In the genomic region with DNA sequence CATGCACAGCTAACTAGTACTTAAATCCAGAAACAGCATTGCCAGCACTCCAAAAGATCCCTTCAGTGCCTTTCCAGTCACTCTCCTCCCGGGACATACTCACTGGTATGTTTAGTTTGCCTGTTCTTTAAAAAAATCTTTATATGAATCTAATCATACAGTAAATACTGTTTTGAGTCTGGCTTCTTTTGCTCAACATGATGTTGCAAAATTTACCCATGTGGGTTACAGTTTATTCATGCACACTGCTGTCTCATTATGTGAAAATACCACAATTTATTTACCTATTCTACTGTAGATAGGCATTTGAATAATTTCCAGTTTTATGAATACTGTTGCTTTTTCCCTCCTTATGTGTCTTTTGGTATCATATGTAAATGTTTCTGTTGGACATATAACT, we compare ENCODE assay signal across 16 cellular contexts.
"Had no signal": no experiment of that assay in that cellular context is flagged by ENCODE, and none has a peak within 500 bp of the region (broad histone marks: within the 10 kb centered on the region; RNA-seq: fewer than 3 reads in every experiment).

No MANE protein-coding gene starts in this region.

- H3K27ac ChIP-seq: adrenal gland, transverse colon, vagina had no signal

- H3K27ac Mint-ChIP-seq: activated T-helper 1 cell treated with anti-CD3 and anti-CD28 coated beads, Interleukin-12 subunit alpha, Interleukin-12 subunit beta, Interleukin-2, Interleukin-4 antibody, amounts not matched to agents 30 ng/mL and 10 ng/mL and 1 ng/mL, durations not matched to agents 14 hours and 24 hours and 36 hours; natural killer cell treated with Interleukin-12 subunit alpha and Interleukin-12 subunit beta and Interleukin-15 and Interleukin-18, amount 100 ng/mL, for 72 hours; stimulated activated memory B cell treated with anti-CD40 and anti-IgM and Interleukin-4, amounts not matched to agents 10 μg/mL and 1 μg/mL and 100 μg/mL, for 72 hours had no signal

- H3K4me3 ChIP-seq: adrenal gland, transverse colon, vagina had no signal

- H3K4me3 Mint-ChIP-seq: activated T-helper 1 cell treated with anti-CD3 and anti-CD28 coated beads, Interleukin-12 subunit alpha, Interleukin-12 subunit beta, Interleukin-2, Interleukin-4 antibody, amounts not matched to agents 30 ng/mL and 10 ng/mL and 1 ng/mL, durations not matched to agents 14 hours and 24 hours and 36 hours; natural killer cell treated with Interleukin-12 subunit alpha and Interleukin-12 subunit beta and Interleukin-15 and Interleukin-18, amount 100 ng/mL, for 72 hours; stimulated activated memory B cell treated with anti-CD40 and anti-IgM and Interleukin-4, amounts not matched to agents 10 μg/mL and 1 μg/mL and 100 μg/mL, for 72 hours had no signal

- H3K9me3 Mint-ChIP-seq: activated T-helper 1 cell treated with anti-CD3 and anti-CD28 coated beads, Interleukin-12 subunit alpha, Interleukin-12 subunit beta, Interleukin-2, Interleukin-4 antibody, amounts not matched to agents 30 ng/mL and 10 ng/mL and 1 ng/mL, durations not matched to agents 14 hours and 24 hours and 36 hours; natural killer cell treated with Interleukin-12 subunit alpha and Interleukin-12 subunit beta and Interleukin-15 and Interleukin-18, amount 100 ng/mL, for 72 hours; stimulated activated memory B cell treated with anti-CD40 and anti-IgM and Interleukin-4, amounts not matched to agents 10 μg/mL and 1 μg/mL and 100 μg/mL, for 72 hours had no signal

- H3K27me3 Mint-ChIP-seq: natural killer cell treated with Interleukin-12 subunit alpha and Interleukin-12 subunit beta and Interleukin-15 and Interleukin-18, amount 100 ng/mL, for 72 hours; stimulated activated memory B cell treated with anti-CD40 and anti-IgM and Interleukin-4, amounts not matched to agents 10 μg/mL and 1 μg/mL and 100 μg/mL, for 72 hours had no signal

- ATAC-seq: esophagus mucosa; left ventricle myocardium superior; natural killer cell treated with Interleukin-12 subunit alpha and Interleukin-12 subunit beta and Interleukin-15 and Interleukin-18, amount 100 ng/mL, for 72 hours; stimulated activated memory B cell treated with anti-CD40 and anti-IgM and Interleukin-4, amounts not matched to agents 10 μg/mL and 1 μg/mL and 100 μg/mL, for 72 hours had no signal

- DNase-seq: activated naive CD4-positive, alpha-beta T cell; adrenal gland; foreskin fibroblast; kidney glomerular epithelial cell; left ventricle myocardium superior; mesenchymal stem cell; nucleus accumbens; posterior cingulate gyrus; substantia nigra; T-helper 9 cell; transverse colon had no signal

- H3K36me3 ChIP-seq: adrenal gland, transverse colon, vagina had no signal

- H3K27me3 ChIP-seq: adrenal gland, transverse colon, vagina had no signal

- H3K9me3 ChIP-seq: adrenal gland, transverse colon, vagina had no signal

- H3K36me3 Mint-ChIP-seq: natural killer cell treated with Interleukin-12 subunit alpha and Interleukin-12 subunit beta and Interleukin-15 and Interleukin-18, amount 100 ng/mL, for 72 hours had no signal
